Comparison of ENCODE assay signal across 9 cellular contexts in the genomic region with DNA sequence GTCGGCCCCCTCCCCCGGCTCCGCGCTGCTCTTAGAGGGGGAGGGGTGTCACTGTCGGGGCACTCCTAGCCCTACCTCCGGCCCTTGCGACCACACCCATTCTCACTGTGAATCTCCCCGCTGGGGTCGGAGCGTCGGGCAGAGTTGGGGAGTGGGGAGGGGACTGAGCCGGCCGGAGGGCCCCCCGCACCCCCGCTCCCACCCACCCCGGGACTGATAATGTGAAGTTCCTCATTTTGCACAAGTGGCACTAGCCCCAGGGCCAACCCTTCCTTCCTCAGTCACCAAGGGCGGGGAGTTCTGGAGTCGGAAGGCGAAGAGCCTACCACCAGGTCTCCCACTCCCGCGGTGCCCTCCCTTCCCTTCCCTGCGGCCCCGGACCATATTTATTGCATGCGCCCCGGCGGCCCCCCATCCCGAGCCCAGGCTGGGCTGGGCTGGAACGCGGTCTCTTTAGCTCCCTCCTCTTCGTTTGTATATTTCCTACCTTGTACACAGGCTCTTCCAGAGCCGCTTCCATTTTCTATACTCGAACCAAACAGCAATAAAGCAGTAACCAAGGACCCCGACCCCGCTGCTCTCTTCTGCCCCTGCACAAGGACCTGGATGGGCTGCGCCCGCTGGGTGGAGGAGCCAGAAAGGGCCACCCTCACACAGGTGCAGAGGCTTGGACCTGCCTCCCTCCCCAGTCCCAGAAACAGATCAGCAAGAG. TPM values are rescaled to one million over a fixed set of nuclear protein-coding genes. Genes with fewer than 3 reads are reported as not detected.
DNase-seq lines count a peak whose midpoint lies in the region; ATAC-seq, FAIRE-seq and TF ChIP-seq lines count a peak whose summit lies in the region.
"Had no signal": no experiment of that assay in that cellular context is flagged by ENCODE, and none has a peak within 500 bp of the region (broad histone marks: within the 10 kb centered on the region; RNA-seq: fewer than 3 reads in every experiment).

No MANE protein-coding gene starts in this region.

- H3K36me3 Mint-ChIP-seq in stimulated activated naive CD8-positive, alpha-beta T cell treated with anti-CD3 and anti-CD28 coated beads, Interleukin-15, Interleukin-2, amounts not matched to agents 100 ng/mL and 50 ng/mL, for 24 hours (ENCODE audit: low read depth), result peaks cover 33% of the 10 kb centered on the region

- H3K27ac ChIP-seq in GM12878 (ENCODE audit: control insufficient read depth, insufficient read depth) (peak overlapping the region; percentile 84), mucosa of rectum (ENCODE audit: low read depth in 2 of 2, low read length in 2 of 2) (peak overlapping the region; percentile 74 to 83)

- no peak for TF ChIP-seq CTCF in GM12878 (IDR thresholded peaks at IDR 0.05 in 2 of 3, conservative IDR thresholded peaks at IDR 0.05 in 1 of 3; ENCODE audit: control insufficient read depth in 2 of 3, extremely low read depth in 1 of 3, insufficient read depth in 1 of 3, low read depth in 3 of 3, low read length in 3 of 3)

- TF ChIP-seq EP300 in GM12878 (IDR thresholded peaks at IDR 0.05; ENCODE audit: borderline replicate concordance in 1 of 2, control insufficient read depth in 1 of 2, low read depth in 2 of 2, low read length in 2 of 2), result no peak

- H3K27me3 Mint-ChIP-seq in stimulated activated naive CD8-positive, alpha-beta T cell treated with anti-CD3 and anti-CD28 coated beads, Interleukin-15, Interleukin-2, amounts not matched to agents 100 ng/mL and 50 ng/mL, for 24 hours, result peaks cover 9% of the 10 kb centered on the region

- RAD21 ChIA-PET in GM12878 (lab: Charles Lee; ENCODE audit: unreplicated experiment), result interaction anchor here (0.7 to 8.4 kb wide), 20 partner anchors 10 to 277 kb away, joined by 3 to 271 read pairs (median 6); a partner anchor contains a TSS

- in situ Hi-C loops in GM12878 (cut with MboI), result no loop called here

- POLR2A ChIA-PET in GM12878 (lab: Charles Lee), result interaction anchor here (0.6 to 6.7 kb wide), 15 partner anchors 10 to 337 kb away, joined by 3 to 61 read pairs (median 5); no protein-coding TSS in a partner anchor

- CTCF ChIA-PET in GM12878 (lab: Yijun Ruan, JAX), result interaction anchor here (0.7 to 8.4 kb wide), 28 partner anchors 10 to 243 kb away, joined by 3 to 265 read pairs (median 5); no protein-coding TSS in a partner anchor

- no peak for DNase-seq in stimulated activated naive CD8-positive, alpha-beta T cell treated with anti-CD3 and anti-CD28 coated beads, Interleukin-15, Interleukin-2, amounts not matched to agents 100 U/mL and 50 U/mL, for 24 hours
- DNase-seq in GM12878 (ENCODE audit: low read depth, low spot score) (no peak), NCI-H1048 (lab: John Stamatoyannopoulos, UW) (no peak), epidermal melanocyte (ENCODE audit: insufficient read length, low spot score) (no peak), NCI-H345 (lab: John Stamatoyannopoulos, UW) (no peak), dedifferentiated amniotic fluid mesenchymal stem cell (ENCODE audit: extremely low spot score) (no peak)
- DNase-seq: NCI-H1694 had no signal

- ATAC-seq in stimulated activated naive CD8-positive, alpha-beta T cell treated with anti-CD3 and anti-CD28 coated beads, Interleukin-15, Interleukin-2, amounts not matched to agents 100 U/mL and 50 U/mL, for 24 hours, result no peak
- ATAC-seq in GM12878, result peak; percentile 3; the same call in 2 of the 3 replicates

- H3K4me1 Mint-ChIP-seq in stimulated activated naive CD8-positive, alpha-beta T cell treated with anti-CD3 and anti-CD28 coated beads, Interleukin-15, Interleukin-2, amounts not matched to agents 100 ng/mL and 50 ng/mL, for 24 hours (ENCODE audit: low read depth), result peaks cover 27% of the 10 kb centered on the region

- H3K9ac ChIP-seq in GM12878 (ENCODE audit: control insufficient read depth, insufficient read depth, low read length), result peak overlapping the region; percentile 80
- peak overlapping the region; percentile 47 to 52 for H3K9ac ChIP-seq in mucosa of rectum (ENCODE audit: low read depth in 1 of 2, low read length in 2 of 2)

- intact Hi-C loops in GM12878 (cut with micrococcal nuclease; ENCODE audit: unreplicated experiment), result loop anchor here (5.0 kb wide), 1 partner anchor 33 kb away; no protein-coding TSS in a partner anchor

- SMC1A ChIA-PET in GM12878 (lab: Charles Lee; ENCODE audit: uncharacterized antibody, unreplicated experiment), result interaction anchor here (0.9 to 8.6 kb wide), 21 partner anchors 10 to 223 kb away, joined by 3 to 141 read pairs (median 7); no protein-coding TSS in a partner anchor

- H3K9me3 ChIP-seq in GM12878 (replicated peaks; ENCODE audit: control insufficient read depth, insufficient read depth, low read length) (no peaks in the 10 kb centered on the region; the same call in 2 of the 3 replicates), mucosa of rectum (ENCODE audit: control insufficient read depth in 2 of 2, low read length in 2 of 2) (no peaks in the 10 kb centered on the region)

- no peak for TF ChIP-seq RAD21 in GM12878 (IDR thresholded peaks at IDR 0.05; ENCODE audit: insufficient read depth, low read depth, low read length)

- 48% methylated on average over 30 of the region's 36 CpGs for WGBS in GM12878 (ENCODE audit: insufficient coverage, insufficient replicate concordance, low lambda C conversion rate, missing lambda C conversion rate)

- no peak overlapping the region for H3K27ac Mint-ChIP-seq in stimulated activated naive CD8-positive, alpha-beta T cell treated with anti-CD3 and anti-CD28 coated beads, Interleukin-15, Interleukin-2, amounts not matched to agents 100 ng/mL and 50 ng/mL, for 24 hours

- H3K4me3 Mint-ChIP-seq in stimulated activated naive CD8-positive, alpha-beta T cell treated with anti-CD3 and anti-CD28 coated beads, Interleukin-15, Interleukin-2, amounts not matched to agents 100 ng/mL and 50 ng/mL, for 24 hours, result peak overlapping the region; percentile 33

- H3K4me3 ChIP-seq in GM12878, result peak overlapping the region; percentile 95
- H3K4me3 ChIP-seq in mucosa of rectum (ENCODE audit: low read length in 2 of 2), result peak overlapping the region in 1 of 2 donors; percentile 7

- H3K36me3 ChIP-seq in GM12878 (ENCODE audit: control insufficient read depth in 2 of 2, insufficient read depth in 2 of 2, low read length in 1 of 2), result peaks cover 15 to 24% of the 10 kb centered on the region in 2 experiments
- H3K36me3 ChIP-seq in mucosa of rectum (ENCODE audit: control insufficient read depth in 2 of 2, insufficient read depth in 2 of 2, low read length in 2 of 2), result peaks cover 6 to 7% of the 10 kb centered on the region in 2 donors

- H3K79me2 ChIP-seq in GM12878 (ENCODE audit: control insufficient read depth, insufficient read depth, low read length), result peaks cover 59% of the 10 kb centered on the region

- no peak overlapping the region for H2AFZ ChIP-seq in GM12878 (ENCODE audit: control insufficient read depth, low read depth, low read length)

- TF ChIP-seq POLR2A in GM12878 (IDR thresholded peaks at IDR 0.05; ENCODE audit: low read depth, low read length), result no peak; the same call in 1 of the 2 replicates

- no peaks in the 10 kb centered on the region for H3K9me3 Mint-ChIP-seq in stimulated activated naive CD8-positive, alpha-beta T cell treated with anti-CD3 and anti-CD28 coated beads, Interleukin-15, Interleukin-2, amounts not matched to agents 100 ng/mL and 50 ng/mL, for 24 hours

- peaks cover 43% of the 10 kb centered on the region for H3K4me1 ChIP-seq in GM12878 (ENCODE audit: control insufficient read depth, insufficient read depth, low read length)
- H3K4me1 ChIP-seq in mucosa of rectum (ENCODE audit: control insufficient read depth in 2 of 2, insufficient read depth in 2 of 2, low read length in 2 of 2), result peaks cover 22 to 44% of the 10 kb centered on the region in 2 donors

- H3K4me2 ChIP-seq in GM12878 (ENCODE audit: control insufficient read depth, insufficient read depth), result peak overlapping the region; percentile 81

- H4K20me1 ChIP-seq in GM12878 (ENCODE audit: control insufficient read depth, insufficient read depth), result no peaks in the 10 kb centered on the region

- H3K27me3 ChIP-seq in GM12878 (replicated peaks in 1 of 2; ENCODE audit: control insufficient read depth in 2 of 2, insufficient read depth in 2 of 2, low read length in 1 of 2), result no peaks in the 10 kb centered on the region
- peaks cover 7 to 17% of the 10 kb centered on the region in 2 donors for H3K27me3 ChIP-seq in mucosa of rectum (ENCODE audit: control insufficient read depth in 2 of 2, insufficient read depth in 2 of 2, low read length in 2 of 2)

- BruUV-seq in GM12878 (replicated peaks; lab: Mats Ljungman, UMichigan), result no TSS peak

- no peak for FAIRE-seq in GM12878 (lab: Jason Lieb, UNC)

RNA-seq across cellular contexts. Expression of a gene that starts 4.4 kb away (rescaled TPM):
- total RNA-seq in GM12878 (2013; cell fraction: nucleolus; rRNA removed), result 220 and 277 TPM in 2 replicates
- total RNA-seq in GM12878 (2014; rRNA removed) (30.8 and 40.8 TPM in 2 replicates), GM12878 (2014; rRNA removed; fragmentation: Illumina TruSeq; extraction: Trizol) (4.6 and 4.9 TPM in 2 replicates), GM12878 (2021) (55.4 and 61.1 TPM in 2 replicates)
- polyA plus RNA-seq in GM12878 (2011; ENCODE audit: low read depth), result 8.2 TPM
- polyA plus RNA-seq in GM12878 (2011; rRNA removed) (4.2 and 10.5 TPM in 2 replicates), GM12878 (2014; fragmentation: Illumina TruSeq; extraction: Trizol) (0.81 and 1.8 TPM in 2 replicates), GM12878 (2014; fragmentation: Nextera tagmentation; extraction: Ambion mirVana) (under 1 TPM; 0.11 to 0.57 TPM), GM12878 (2014; rRNA removed) (26.5 and 40.9 TPM in 2 replicates), GM12878 (2016; fragmentation: Nextera tagmentation; extraction: Ambion mirVana) (1 to 10 TPM; 2.0 to 4.9 TPM)
- 16.0 and 34.6 TPM in 2 replicates for polyA plus RNA-seq in GM12878 (2011; cell fraction: cytosol; rRNA removed)
- 88.9 and 92.7 TPM in 2 replicates for polyA plus RNA-seq in GM12878 (2011; cell fraction: nucleus; rRNA removed)
- polyA plus RNA-seq in GM12878 (2012), result 38.9 and 49.7 TPM in 2 replicates
- 9.8 and 22.7 TPM in 2 replicates for polyA minus RNA-seq in GM12878 (2011; rRNA and poly(A)+ RNA removed)
- 23.8 and 29.3 TPM in 2 replicates for polyA minus RNA-seq in GM12878 (2011; cell fraction: cytosol; rRNA and poly(A)+ RNA removed)
- polyA minus RNA-seq in GM12878 (2011; cell fraction: nucleus; rRNA and poly(A)+ RNA removed), result 47.3 and 88.0 TPM in 2 replicates

RNA-seq across cellular contexts. Expression of a gene that starts 17.5 kb away (rescaled TPM):
- total RNA-seq in GM12878 (2013; cell fraction: nucleolus; rRNA removed), result 4.1 and 4.5 TPM in 2 replicates
- total RNA-seq in GM12878 (2014; rRNA removed) (57.5 and 58.6 TPM in 2 replicates), GM12878 (2014; rRNA removed; fragmentation: Illumina TruSeq; extraction: Trizol) (25.5 and 29.1 TPM in 2 replicates), GM12878 (2021) (39.7 and 46.9 TPM in 2 replicates)
- 15.9 TPM for polyA plus RNA-seq in GM12878 (2011; ENCODE audit: low read depth)
- polyA plus RNA-seq in GM12878 (2011; rRNA removed) (21.8 and 34.6 TPM in 2 replicates), GM12878 (2014; fragmentation: Illumina TruSeq; extraction: Trizol) (24.8 and 32.5 TPM in 2 replicates), GM12878 (2014; fragmentation: Nextera tagmentation; extraction: Ambion mirVana) (10 to 100 TPM in 1 of 2 experiments, 1 to 10 TPM in 1; 6.1 to 14.2 TPM), GM12878 (2014; rRNA removed) (49.5 and 59.8 TPM in 2 replicates), GM12878 (2016; fragmentation: Nextera tagmentation; extraction: Ambion mirVana) (10 to 100 TPM; 73.6 to 75.3 TPM)
- 57.5 and 70.9 TPM in 2 replicates for polyA plus RNA-seq in GM12878 (2011; cell fraction: cytosol; rRNA removed)
- 27.2 and 42.6 TPM in 2 replicates for polyA plus RNA-seq in GM12878 (2011; cell fraction: nucleus; rRNA removed)
- polyA plus RNA-seq in GM12878 (2012), result 26.0 and 30.9 TPM in 2 replicates
- polyA minus RNA-seq in GM12878 (2011; rRNA and poly(A)+ RNA removed), result 18.9 and 41.3 TPM in 2 replicates
- polyA minus RNA-seq in GM12878 (2011; cell fraction: cytosol; rRNA and poly(A)+ RNA removed), result 9.4 and 10.5 TPM in 2 replicates
- polyA minus RNA-seq in GM12878 (2011; cell fraction: nucleus; rRNA and poly(A)+ RNA removed), result 2.3 and 5.2 TPM in 2 replicates

RNA-seq across cellular contexts. Expression of a gene that starts 29.3 kb away (rescaled TPM):
- total RNA-seq in GM12878 (2013; cell fraction: nucleolus; rRNA removed), result 111 and 119 TPM in 2 replicates
- total RNA-seq in GM12878 (2014; rRNA removed), result 21.1 and 22.5 TPM in 2 replicates
- 13.4 and 17.5 TPM in 2 replicates for total RNA-seq in GM12878 (2014; rRNA removed; fragmentation: Illumina TruSeq; extraction: Trizol)
- total RNA-seq in GM12878 (2021), result 20.2 and 21.3 TPM in 2 replicates
- polyA plus RNA-seq in GM12878 (2011; ENCODE audit: low read depth), result 13.9 TPM
- polyA plus RNA-seq in GM12878 (2011; rRNA removed), result 16.0 and 33.6 TPM in 2 replicates
- 39.9 and 44.5 TPM in 2 replicates for polyA plus RNA-seq in GM12878 (2011; cell fraction: cytosol; rRNA removed)
- polyA plus RNA-seq in GM12878 (2011; cell fraction: nucleus; rRNA removed), result 194 and 207 TPM in 2 replicates
- 32.2 and 34.3 TPM in 2 replicates for polyA plus RNA-seq in GM12878 (2012)
- 7.1 and 16.0 TPM in 2 replicates for polyA plus RNA-seq in GM12878 (2014; fragmentation: Illumina TruSeq; extraction: Trizol)
- polyA plus RNA-seq in GM12878 (2014; fragmentation: Nextera tagmentation; extraction: Ambion mirVana), result under 1 TPM; 0.29 to 0.95 TPM
- polyA plus RNA-seq in GM12878 (2014; rRNA removed), result 22.2 and 24.4 TPM in 2 replicates
- 10 to 100 TPM; 19.0 to 22.0 TPM for polyA plus RNA-seq in GM12878 (2016; fragmentation: Nextera tagmentation; extraction: Ambion mirVana)
- 23.5 and 37.9 TPM in 2 replicates for polyA minus RNA-seq in GM12878 (2011; rRNA and poly(A)+ RNA removed)
- polyA minus RNA-seq in GM12878 (2011; cell fraction: cytosol; rRNA and poly(A)+ RNA removed), result 12.2 and 19.2 TPM in 2 replicates
- 38.8 and 48.8 TPM in 2 replicates for polyA minus RNA-seq in GM12878 (2011; cell fraction: nucleus; rRNA and poly(A)+ RNA removed)

RNA-seq across cellular contexts. Expression of a gene that starts 34.1 kb away (rescaled TPM):
- 0.10 and 0.12 TPM in 2 replicates for total RNA-seq in GM12878 (2013; cell fraction: nucleolus; rRNA removed)
- total RNA-seq in GM12878 (2014; rRNA removed), result 0.05 and 0.11 TPM in 2 replicates
- total RNA-seq in GM12878 (2014; rRNA removed; fragmentation: Illumina TruSeq; extraction: Trizol), result not detected in 2 replicates
- total RNA-seq in GM12878 (2021), result 0.10 and 0.13 TPM in 2 replicates
- not detected for polyA plus RNA-seq in GM12878 (2011; ENCODE audit: low read depth)
- polyA plus RNA-seq in GM12878 (2011; rRNA removed), result not detected in 2 replicates
- 0.01 TPM in 1 of 2 replicates, not detected in the other for polyA plus RNA-seq in GM12878 (2011; cell fraction: cytosol; rRNA removed)
- 0.03 TPM in 1 of 2 replicates, not detected in the other for polyA plus RNA-seq in GM12878 (2011; cell fraction: nucleus; rRNA removed)
- polyA plus RNA-seq in GM12878 (2012), result 0.04 TPM in 1 of 2 replicates, not detected in the other
- not detected in 2 replicates for polyA plus RNA-seq in GM12878 (2014; fragmentation: Illumina TruSeq; extraction: Trizol)
- polyA plus RNA-seq in GM12878 (2014; fragmentation: Nextera tagmentation; extraction: Ambion mirVana), result not detected
- polyA plus RNA-seq in GM12878 (2014; rRNA removed), result 0.03 and 0.08 TPM in 2 replicates
- polyA plus RNA-seq in GM12878 (2016; fragmentation: Nextera tagmentation; extraction: Ambion mirVana), result not detected
- not detected in 2 replicates for polyA minus RNA-seq in GM12878 (2011; rRNA and poly(A)+ RNA removed)
- not detected in 2 replicates for polyA minus RNA-seq in GM12878 (2011; cell fraction: cytosol; rRNA and poly(A)+ RNA removed)
- not detected in 2 replicates for polyA minus RNA-seq in GM12878 (2011; cell fraction: nucleus; rRNA and poly(A)+ RNA removed)
